In genomic region chr13:59472134-59472533, GRCh38 we compare ENCODE assay signal across 24 cellular contexts.
"Had no signal": no experiment of that assay in that cellular context is flagged by ENCODE, and none has a peak within 500 bp of the region (broad histone marks: within the 10 kb centered on the region; RNA-seq: fewer than 3 reads in every experiment).

No MANE protein-coding gene starts in this region.

- H3K4me3 ChIP-seq: hepatocyte, lower lobe of right lung, neural progenitor cell, prostate gland, spleen, thoracic aorta, vagina had no signal

- DNase-seq: activated CD4-positive, alpha-beta T cell treated with anti-CD3 and anti-CD28 coated beads for 36 hours; activated CD4-positive, alpha-beta T cell treated with anti-CD3 and anti-CD28 coated beads, Interleukin-2, amount 50 U/mL, for 4 hours; activated CD8-positive, alpha-beta memory T cell treated with anti-CD3 and anti-CD28 coated beads for 24 hours; activated CD8-positive, alpha-beta memory T cell treated with anti-CD3 and anti-CD28 coated beads, Interleukin-2, amount 50 U/mL, for 48 hours; activated naive CD4-positive, alpha-beta T cell treated with Interleukin-2 at 50 U/mL for 16 hours; activated naive CD8-positive, alpha-beta T cell treated with anti-CD3 and anti-CD28 coated beads for 36 hours; activated T-cell treated with anti-CD3 and anti-CD28 coated beads, Interleukin-2, amount 50 U/mL, for 4 hours; amygdala; foreskin melanocyte; glutamatergic neuron; immature natural killer cell; lower lobe of right lung; mesendoderm; naive thymus-derived CD4-positive, alpha-beta T cell; spleen; stimulated activated CD4-positive, alpha-beta T cell treated with anti-CD3 and anti-CD28 coated beads, Interleukin-4, amount 100 ng/mL, for 1 hour; stimulated activated naive CD4-positive, alpha-beta T cell had no signal

- H3K9me3 ChIP-seq: lower lobe of right lung, prostate gland, thoracic aorta, vagina had no signal

- H3K27me3 ChIP-seq: hepatocyte, spleen, vagina had no signal

- ATAC-seq: activated CD4-positive, alpha-beta T cell treated with anti-CD3 and anti-CD28 coated beads for 36 hours; activated T-cell treated with anti-CD3 and anti-CD28 coated beads, Interleukin-2, amount 50 U/mL, for 4 hours; left lobe of liver; lower lobe of right lung; naive thymus-derived CD4-positive, alpha-beta T cell; WTC11 had no signal

- H3K36me3 ChIP-seq: lower lobe of right lung, neural progenitor cell, prostate gland, spleen, thoracic aorta, vagina had no signal

- H3K27ac ChIP-seq: hepatocyte, lower lobe of right lung, neural progenitor cell, prostate gland, spleen, thoracic aorta, vagina had no signal

- H3K4me1 ChIP-seq: lower lobe of right lung, neural progenitor cell, prostate gland, spleen, vagina had no signal
